7 cellular contexts compared by ENCODE assay signal in the genomic region with DNA sequence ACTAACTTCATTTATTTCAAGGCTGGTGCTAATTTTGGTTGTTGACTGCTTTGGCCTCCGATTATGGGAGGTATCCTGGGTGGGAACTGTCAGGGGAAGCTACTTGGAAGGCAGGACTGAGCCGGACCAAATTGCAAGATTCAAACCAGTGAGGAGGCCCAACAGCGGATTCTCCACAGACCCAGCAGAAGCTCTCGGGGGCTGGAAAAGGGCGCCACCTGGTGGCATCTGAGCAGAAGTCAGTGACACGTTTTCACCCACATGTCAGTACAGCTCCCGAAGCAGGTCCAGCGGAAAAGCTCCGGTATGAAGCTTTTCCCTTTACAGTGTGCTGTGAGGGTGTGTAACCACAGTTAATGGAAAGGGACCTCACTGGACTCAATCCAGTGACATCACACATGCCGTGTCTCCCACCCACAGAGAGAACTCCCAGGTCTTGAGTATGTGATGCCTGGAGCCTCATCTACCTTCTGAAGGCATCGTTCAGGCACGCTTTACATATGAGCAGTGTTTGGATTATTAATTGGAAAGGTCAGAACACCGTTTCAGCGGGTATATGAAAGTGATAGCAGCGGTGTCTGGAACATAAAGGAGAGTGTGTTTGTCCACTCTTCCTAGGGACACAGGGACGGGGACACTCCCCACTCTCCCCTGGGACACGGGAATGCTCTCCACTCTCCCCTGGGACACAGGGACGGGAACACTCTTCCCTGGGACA. TPM values are rescaled to one million over a fixed set of nuclear protein-coding genes. Genes with fewer than 3 reads are reported as not detected.
DNase-seq lines count a peak whose midpoint lies in the region; FAIRE-seq and TF ChIP-seq lines count a peak whose summit lies in the region.

No MANE protein-coding gene starts in this region.

- DNase-seq in GM12891 (ENCODE audit: insufficient read length, low spot score) (peak; percentile 78), LoVo (ENCODE audit: low spot score) (peak; percentile 78), RPMI7951 (ENCODE audit: low read depth) (peak; percentile 71), activated T-helper 1 cell treated with Interleukin-2 at 50 U/mL for 16 hours (ENCODE audit: low read depth) (peak; percentile 63), fibroblast of the conjunctiva (ENCODE audit: low read depth) (peak; percentile 75), superior temporal gyrus (ENCODE audit: extremely low spot score) (peak; percentile 91)

- H3K27me3 ChIP-seq in neutrophil: peaks cover 99% of the 10 kb centered on the region

- TF ChIP-seq POLR2A in GM12891 (IDR thresholded peaks at IDR 0.05; ENCODE audit: low read depth, low read length): no peak

- no peaks in the 10 kb centered on the region for H3K36me3 ChIP-seq in neutrophil

- H3K9me3 ChIP-seq in neutrophil: peaks cover 23% of the 10 kb centered on the region

- FAIRE-seq in GM12891 (lab: Jason Lieb, UNC): peak; percentile 89

- TF ChIP-seq CTCF in neutrophil (IDR thresholded peaks at IDR 0.05): peak; percentile 60

- no peak overlapping the region for H3K4me3 ChIP-seq in neutrophil (ENCODE audit: low read depth in 1 of 2, low read length in 1 of 2)

- H3K27ac ChIP-seq in neutrophil: no peak overlapping the region

- H3K4me1 ChIP-seq in neutrophil (ENCODE audit: control insufficient read depth in 1 of 2, insufficient read depth in 1 of 2, low read depth in 1 of 2, low read length in 1 of 2): no peaks in the 10 kb centered on the region

TF ChIP-seq in GM12891, 5 proteins besides CTCF, POLR2A, EP300 and RAD21:
- TF ChIP-seq PAX5 (IDR thresholded peaks at IDR 0.05; ENCODE audit: insufficient read depth, low read length, severe bottlenecking) (no peak), POLR2AphosphoS5 (IDR thresholded peaks at IDR 0.05; ENCODE audit: low read depth, low read length) (no peak), SPI1 (IDR thresholded peaks at IDR 0.05; ENCODE audit: low read depth, low read length) (no peak), POU2F2 (IDR thresholded peaks at IDR 0.05; ENCODE audit: low read depth, low read length) (no peak; the same call in 1 of the 2 replicates), TAF1 (IDR thresholded peaks at IDR 0.05; ENCODE audit: low read depth, low read length) (no peak)

RNA-seq across cellular contexts. Expression of a gene that starts 3.6 kb away (rescaled TPM):
- 0.08 TPM for polyA plus RNA-seq in GM12891 (2012; ENCODE audit: low read depth, missing spikeins)
- total RNA-seq in RPMI7951 (2014; rRNA removed; shearing (Covaris generic)): not detected in 2 replicates

RNA-seq across cellular contexts. Expression of a gene that starts 4.6 kb away (rescaled TPM):
- polyA plus RNA-seq in GM12891 (2012; ENCODE audit: low read depth, missing spikeins): 0.18 TPM
- total RNA-seq in RPMI7951 (2014; rRNA removed; shearing (Covaris generic)): not detected in 2 replicates
